Comparison of ENCODE assay signal across 19 cellular contexts in the genomic region with DNA sequence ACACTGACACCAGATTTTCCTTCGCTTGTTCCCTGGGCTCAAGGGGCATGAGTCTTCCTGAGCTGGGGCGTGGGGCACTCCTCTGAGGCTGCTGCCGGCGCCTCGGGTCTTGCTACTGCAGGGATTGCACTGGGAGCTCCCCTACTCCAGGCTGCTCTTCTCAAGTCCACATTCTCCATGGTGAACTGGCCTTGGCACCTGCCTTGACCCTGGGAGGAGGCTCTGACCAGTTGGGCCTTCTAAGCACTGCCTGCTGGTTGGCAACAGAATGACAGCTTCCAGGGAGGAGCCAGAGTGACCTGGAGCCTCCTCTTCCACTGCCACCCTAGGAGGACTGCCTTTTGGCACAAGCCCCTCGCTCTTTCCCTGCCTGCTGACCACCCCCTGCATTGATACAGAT. TPM values are rescaled to one million over a fixed set of nuclear protein-coding genes. Genes with fewer than 3 reads are reported as not detected.
DNase-seq lines count a peak whose midpoint lies in the region; ATAC-seq and TF ChIP-seq lines count a peak whose summit lies in the region.
"Had no signal": no experiment of that assay in that cellular context is flagged by ENCODE, and none has a peak within 500 bp of the region (broad histone marks: within the 10 kb centered on the region; RNA-seq: fewer than 3 reads in every experiment).

No MANE protein-coding gene starts in this region.

- H3K9me2 ChIP-seq in hepatocyte (replicated peaks; ENCODE audit: insufficient read depth): no peaks in the 10 kb centered on the region

- WGBS in psoas muscle, 3 donors: 79 to 84% (median 82%) methylated on average over 6 of the region's 6 CpGs
- WGBS in hepatocyte (ENCODE audit: low lambda C conversion rate, missing lambda C conversion rate): 92% methylated on average over 6 of the region's 6 CpGs

- no peaks in the 10 kb centered on the region for H3K9me3 ChIP-seq in psoas muscle
- H3K9me3 ChIP-seq in hepatocyte (ENCODE audit: low read depth): no peaks in the 10 kb centered on the region
- no peaks in the 10 kb centered on the region for H3K9me3 ChIP-seq in breast epithelium
- H3K9me3 ChIP-seq in Caco-2: no peaks in the 10 kb centered on the region
- H3K9me3 ChIP-seq: SJCRH30 had no signal

- BruUV-seq in Caco-2 (replicated peaks; lab: Mats Ljungman, UMichigan): no TSS peak

- H3K27ac Mint-ChIP-seq in glutamatergic neuron (ENCODE audit: unreplicated experiment) (peak overlapping the region; percentile 86), Caco-2 (ENCODE audit: unreplicated experiment) (no peak overlapping the region)

- H3K4me3 Mint-ChIP-seq in glutamatergic neuron (ENCODE audit: unreplicated experiment): peak overlapping the region; percentile 77
- no peak overlapping the region for H3K4me3 Mint-ChIP-seq in Caco-2 (ENCODE audit: unreplicated experiment)

- H3K36me3 ChIP-seq in H7 (replicated peaks; ENCODE audit: control insufficient read depth, insufficient read depth, low read length): no peaks in the 10 kb centered on the region
- H3K36me3 ChIP-seq in psoas muscle (ENCODE audit: insufficient read depth in 1 of 2, low read depth in 1 of 2): no peaks in the 10 kb centered on the region
- H3K36me3 ChIP-seq in hepatocyte (replicated peaks; ENCODE audit: insufficient read depth, low read depth): no peaks in the 10 kb centered on the region
- no peaks in the 10 kb centered on the region for H3K36me3 ChIP-seq in breast epithelium
- H3K36me3 ChIP-seq in Caco-2 (ENCODE audit: control insufficient read depth, insufficient read depth, low read length): no peaks in the 10 kb centered on the region
- H3K36me3 ChIP-seq: SJCRH30 had no signal

- H3K79me2 ChIP-seq in hepatocyte: no peaks in the 10 kb centered on the region

- H3K27me3 Mint-ChIP-seq in glutamatergic neuron (ENCODE audit: unreplicated experiment) (peaks cover 24% of the 10 kb centered on the region), Caco-2 (ENCODE audit: insufficient read depth, unreplicated experiment) (peaks cover 4% of the 10 kb centered on the region)

- no peak overlapping the region for H2AFZ ChIP-seq in hepatocyte
- H2AFZ ChIP-seq: GM23248, PC-9 had no signal

- POLR2A ChIA-PET in Caco-2 (lab: Charles Lee): no interaction called here

- H3K27ac ChIP-seq in psoas muscle (no peak overlapping the region), hepatocyte (no peak overlapping the region), breast epithelium (no peak overlapping the region)
- H3K27ac ChIP-seq: C4-2B, GM23248, PC-9, SJCRH30 had no signal

- in situ Hi-C loops in G401 (cut with HindIII; ENCODE audit: low sequenced_read_pairs): no loop called here

- H3K4me2 ChIP-seq in hepatocyte: no peak overlapping the region
- H3K4me2 ChIP-seq: PC-9 had no signal

- peaks cover 7% of the 10 kb centered on the region for H3K4me1 ChIP-seq in psoas muscle
- H3K4me1 ChIP-seq in hepatocyte (ENCODE audit: insufficient read depth): peaks cover 6% of the 10 kb centered on the region
- H3K4me1 ChIP-seq in breast epithelium: peaks cover 4 to 6% of the 10 kb centered on the region in 2 donors
- H3K4me1 ChIP-seq in Caco-2: peaks cover 10% of the 10 kb centered on the region

- H3K4me1 Mint-ChIP-seq in glutamatergic neuron (ENCODE audit: low read depth, unreplicated experiment) (peaks cover 57% of the 10 kb centered on the region), Caco-2 (ENCODE audit: low read depth, unreplicated experiment) (peaks cover 14% of the 10 kb centered on the region)

- CTCF ChIA-PET in Caco-2 (lab: Charles Lee): no interaction called here

- no peak for ATAC-seq in psoas muscle

- no peaks in the 10 kb centered on the region for H4K20me1 ChIP-seq in hepatocyte (ENCODE audit: insufficient read depth, poor library complexity, severe bottlenecking)

- no peak for TF ChIP-seq POLR2A in breast epithelium (IDR thresholded peaks at IDR 0.05)

- peak; percentile 55 for DNase-seq in G401 (ENCODE audit: low spot score)
- DNase-seq in H7: peak; percentile 54
- DNase-seq in glutamatergic neuron: no peak
- DNase-seq in psoas muscle: peak; percentile 3 to 44
- DNase-seq in hepatocyte (ENCODE audit: low spot score): no peak
- no peak for DNase-seq in breast epithelium (ENCODE audit: low spot score in 2 of 2)
- no peak for DNase-seq in Caco-2
- DNase-seq: ACHN, AML-193, DMS 273 treated with DMSO at 0.1 percent for 48 hours, GM23248, KG1, NCI-H1105 treated with DMSO at 0.1 percent for 48 hours, NCI-H1694, NCI-H2227 treated with DMSO at 0.1 percent for 48 hours, NCI-H82, PC-9, SJCRH30 had no signal

- peaks cover 6% of the 10 kb centered on the region for H3K27me3 ChIP-seq in H7 (ENCODE audit: control insufficient read depth, insufficient read depth, low read length)
- peaks cover 0 to 38% (median 13%) of the 10 kb centered on the region in 3 donors for H3K27me3 ChIP-seq in psoas muscle (ENCODE audit: insufficient read depth in 3 of 3, low read length in 2 of 3)
- H3K27me3 ChIP-seq in hepatocyte: no peaks in the 10 kb centered on the region
- no peaks in the 10 kb centered on the region for H3K27me3 ChIP-seq in breast epithelium
- no peaks in the 10 kb centered on the region for H3K27me3 ChIP-seq in Caco-2 (replicated peaks; ENCODE audit: control insufficient read depth, insufficient read depth, low read length)

- H3K36me3 Mint-ChIP-seq in glutamatergic neuron (ENCODE audit: unreplicated experiment) (no peaks in the 10 kb centered on the region), Caco-2 (ENCODE audit: insufficient read depth, unreplicated experiment) (peaks cover 4% of the 10 kb centered on the region)

- H3K9me3 Mint-ChIP-seq in glutamatergic neuron (ENCODE audit: unreplicated experiment) (peaks cover 12% of the 10 kb centered on the region), Caco-2 (ENCODE audit: unreplicated experiment) (no peaks in the 10 kb centered on the region)

- intact Hi-C loops in psoas muscle (cut with DNase I): no loop called here
- intact Hi-C loops in breast epithelium (cut with DNase I; ENCODE audit: low total_unique reads): no loop called here
- intact Hi-C loops in Caco-2 (cut with micrococcal nuclease; ENCODE audit: unreplicated experiment): no loop called here

- H3K4me3 ChIP-seq in H7 (ENCODE audit: insufficient read depth, low read depth, low read length) (no peak overlapping the region), psoas muscle (no peak overlapping the region), hepatocyte (no peak overlapping the region), breast epithelium (no peak overlapping the region), Caco-2 (ENCODE audit: low read depth, low read length) (no peak overlapping the region)
- H3K4me3 ChIP-seq: GM23248, PC-9, SJCRH30 had no signal

- TF ChIP-seq CTCF in glutamatergic neuron (IDR thresholded peaks at IDR 0.05; ENCODE audit: partially characterized antibody, unreplicated experiment) (peak; percentile 30), psoas muscle (IDR thresholded peaks at IDR 0.05) (no peak), hepatocyte (IDR thresholded peaks at IDR 0.05; ENCODE audit: poor library complexity) (no peak), breast epithelium (IDR thresholded peaks at IDR 0.05) (no peak), Caco-2 (IDR thresholded peaks at IDR 0.05; ENCODE audit: insufficient read depth in 1 of 2, low read depth in 1 of 2, low read length in 1 of 2, severe bottlenecking in 1 of 2, unreplicated experiment in 1 of 2) (no peak)

RNA-seq across cellular contexts. Expression of gene FREY1, which starts 9.5 kb away (rescaled TPM):
- total RNA-seq in G401 (2014; rRNA removed; shearing (Covaris generic)): 0.24 TPM in 1 of 2 replicates, not detected in the other
- total RNA-seq in H7 (2014; rRNA removed; shearing (Covaris generic)): 0.35 and 2.3 TPM in 2 replicates
- total RNA-seq in glutamatergic neuron (ENCODE audit: unreplicated experiment) (0.78 TPM), psoas muscle (under 1 TPM in 2 of 4 donors, not detected in 2; 0.37 to 0.56 TPM), hepatocyte (not detected in 2 replicates), breast epithelium (1 to 10 TPM in 1 of 3 donors, under 1 TPM in 2; 0.48 to 3.2 (median 0.98) TPM), Caco-2 (2022) (1.2 and 1.3 TPM in 2 replicates)
- polyA plus RNA-seq in psoas muscle (under 1 TPM in 1 of 3 donors, not detected in 2; 0.14 TPM), hepatocyte (0.21 TPM in 1 of 2 replicates, not detected in the other)
- total RNA-seq: GM23248 had no signal
- polyA plus RNA-seq: GM23248 had no signal

RNA-seq across cellular contexts. Expression of gene MAPK8IP1, which starts 12.1 kb away (rescaled TPM):
- total RNA-seq in G401 (2014; rRNA removed; shearing (Covaris generic)): 32.5 and 38.5 TPM in 2 replicates
- total RNA-seq in H7 (2014; rRNA removed; shearing (Covaris generic)): 10.4 and 15.3 TPM in 2 replicates
- total RNA-seq in glutamatergic neuron (ENCODE audit: unreplicated experiment) (299 TPM), psoas muscle (1 to 10 TPM; 1.3 to 2.6 (median 2.0) TPM), hepatocyte (5.2 and 7.6 TPM in 2 replicates), breast epithelium (1 to 10 TPM; 5.4 to 7.2 (median 5.9) TPM), Caco-2 (2022) (8.2 and 8.5 TPM in 2 replicates)
- polyA plus RNA-seq in psoas muscle (under 1 TPM; 0.53 to 1.00 (median 0.82) TPM), hepatocyte (7.2 and 8.3 TPM in 2 replicates)

RNA-seq across cellular contexts. Expression of gene PEX16, which starts 20.1 kb away (rescaled TPM):
- 32.5 and 38.8 TPM in 2 replicates for total RNA-seq in G401 (2014; rRNA removed; shearing (Covaris generic))
- total RNA-seq in H7 (2014; rRNA removed; shearing (Covaris generic)): 39.9 and 43.7 TPM in 2 replicates
- total RNA-seq in glutamatergic neuron (ENCODE audit: unreplicated experiment): 51.8 TPM
- 10 to 100 TPM; 12.1 to 23.5 (median 14.2) TPM for total RNA-seq in psoas muscle
- polyA plus RNA-seq in psoas muscle: 10 to 100 TPM; 19.7 to 23.5 (median 21.3) TPM
- 20.3 and 28.0 TPM in 2 replicates for total RNA-seq in hepatocyte
- 32.8 and 37.3 TPM in 2 replicates for polyA plus RNA-seq in hepatocyte
- total RNA-seq in breast epithelium: 10 to 100 TPM; 22.1 to 32.8 (median 25.6) TPM
- 41.4 and 45.8 TPM in 2 replicates for total RNA-seq in Caco-2 (2022)

RNA-seq across cellular contexts. Expression of gene LARGE2, which starts 24.9 kb away (rescaled TPM):
- total RNA-seq in G401 (2014; rRNA removed; shearing (Covaris generic)): not detected in 2 replicates
- 36.6 and 38.6 TPM in 2 replicates for total RNA-seq in H7 (2014; rRNA removed; shearing (Covaris generic))
- 3.0 TPM for total RNA-seq in glutamatergic neuron (ENCODE audit: unreplicated experiment)
- total RNA-seq in psoas muscle: not detected
- polyA plus RNA-seq in psoas muscle: under 1 TPM in 1 of 3 donors, not detected in 2; 0.13 TPM
- total RNA-seq in hepatocyte: 4.3 and 4.7 TPM in 2 replicates
- polyA plus RNA-seq in hepatocyte: 9.7 and 11.6 TPM in 2 replicates
- total RNA-seq in breast epithelium: 1 to 10 TPM in 2 of 3 donors, not detected in 1; 5.9 to 6.3 TPM
- total RNA-seq in Caco-2 (2022): 62.3 and 67.4 TPM in 2 replicates
- total RNA-seq: GM23248 had no signal
- polyA plus RNA-seq: GM23248 had no signal

RNA-seq across cellular contexts. Expression of gene CRY2, which starts 50.3 kb away (rescaled TPM):
- 12.6 and 13.1 TPM in 2 replicates for total RNA-seq in G401 (2014; rRNA removed; shearing (Covaris generic))
- 16.0 and 24.1 TPM in 2 replicates for total RNA-seq in H7 (2014; rRNA removed; shearing (Covaris generic))
- total RNA-seq in glutamatergic neuron (ENCODE audit: unreplicated experiment): 44.0 TPM
- total RNA-seq in psoas muscle: 10 to 100 TPM; 28.7 to 64.5 (median 45.5) TPM
- 10 to 100 TPM; 15.4 to 30.7 (median 20.8) TPM for polyA plus RNA-seq in psoas muscle
- 21.3 and 27.6 TPM in 2 replicates for total RNA-seq in hepatocyte
- polyA plus RNA-seq in hepatocyte: 23.8 and 25.5 TPM in 2 replicates
- total RNA-seq in breast epithelium: 10 to 100 TPM; 44.2 to 54.1 (median 44.3) TPM
- 28.5 and 31.6 TPM in 2 replicates for total RNA-seq in Caco-2 (2022)

Comparison
In these comparisons a context has a peak if more than half of its experiments do, and no peak if none do; other contexts are left out.
1. DNase-seq: peak in G401 (single experiment), H7 (single experiment) and psoas muscle (2 of 2); none in glutamatergic neuron (single experiment), hepatocyte (single experiment), breast epithelium (0 of 2) and Caco-2 (0 of 2).